8 cellular contexts compared by ENCODE assay signal in the genomic region with DNA sequence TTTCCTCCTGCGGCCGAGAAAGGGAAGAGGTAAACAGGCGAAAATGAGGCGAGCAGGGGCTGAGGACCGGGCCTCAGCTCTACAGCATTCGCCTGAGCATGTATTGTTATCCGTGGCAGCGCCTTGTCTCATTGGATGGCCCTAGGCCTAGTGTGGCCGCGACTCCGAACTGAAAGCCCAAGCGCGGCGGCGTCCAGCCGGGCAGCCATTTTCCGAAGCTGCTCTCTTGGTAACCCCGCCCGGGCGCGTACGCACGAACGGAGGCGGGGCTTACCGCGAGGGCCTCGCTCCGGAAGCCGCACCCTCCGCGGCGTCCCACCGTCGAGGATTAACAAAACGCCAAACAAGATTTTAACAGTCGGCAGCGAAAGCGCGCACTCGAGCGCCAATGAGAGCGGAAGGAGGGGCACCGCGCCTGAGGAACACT. TPM values are rescaled to one million over a fixed set of nuclear protein-coding genes. Genes with fewer than 3 reads are reported as not detected.
DNase-seq lines count a peak whose midpoint lies in the region; ATAC-seq and TF ChIP-seq lines count a peak whose summit lies in the region.

No MANE protein-coding gene starts in this region.

- no peaks in the 10 kb centered on the region for H4K20me1 ChIP-seq in neural cell (ENCODE audit: insufficient read depth)

- no peaks in the 10 kb centered on the region for H3F3A ChIP-seq in neural cell (ENCODE audit: insufficient read depth, low read length, poor library complexity, severe bottlenecking)

- H3K9me3 ChIP-seq in esophagus (ENCODE audit: control insufficient read depth in 2 of 2, insufficient read depth in 1 of 2, low read depth in 1 of 2, low read length in 1 of 2) (no peaks in the 10 kb centered on the region), neural cell (ENCODE audit: low read length) (no peaks in the 10 kb centered on the region), thoracic aorta (no peaks in the 10 kb centered on the region)

- H3K9me2 ChIP-seq in neural cell (ENCODE audit: insufficient read depth, low read length) = no peaks in the 10 kb centered on the region

- ATAC-seq in HG03571 (IDR thresholded peaks at IDR 0.05; ENCODE audit: unreplicated experiment) (peak; percentile 69), thoracic aorta (ENCODE audit: insufficient number of reproducible peaks, low FRiP score, low read depth) (no peak)

- H2AFZ ChIP-seq in neural cell (ENCODE audit: low read depth, low read length) = peak overlapping the region; percentile 91

- peaks cover 0 to 3% of the 10 kb centered on the region in 2 donors for H3K4me1 ChIP-seq in esophagus (ENCODE audit: control insufficient read depth in 2 of 2, insufficient read depth in 2 of 2, low read length in 1 of 2)
- H3K4me1 ChIP-seq in thoracic aorta (ENCODE audit: control insufficient read depth in 1 of 2, low read depth in 2 of 2) = peaks cover 13 to 36% of the 10 kb centered on the region in 2 donors

- H3K36me3 ChIP-seq in esophagus (ENCODE audit: control insufficient read depth in 2 of 2, insufficient read depth in 2 of 2, low read length in 1 of 2) = no peaks in the 10 kb centered on the region
- H3K36me3 ChIP-seq in neural cell (ENCODE audit: insufficient read depth, low read length) = no peaks in the 10 kb centered on the region
- no peaks in the 10 kb centered on the region for H3K36me3 ChIP-seq in thoracic aorta

- H3K4me3 ChIP-seq in esophagus (ENCODE audit: low read depth in 1 of 2, low read length in 2 of 2) = peak overlapping the region; percentile 82 to 96
- peak overlapping the region; percentile 90 for H3K4me3 ChIP-seq in neural cell (ENCODE audit: low read length)
- H3K4me3 ChIP-seq in thoracic aorta = peak overlapping the region; percentile 97

- DNase-seq in activated T-cell treated with anti-CD3 and anti-CD28 coated beads for 48 hours (ENCODE audit: low read depth) = peak; percentile 94
- no peak for DNase-seq in thoracic aorta (ENCODE audit: low spot score)
- DNase-seq in DMS153 (lab: John Stamatoyannopoulos, UW) = no peak
- no peak for DNase-seq in islet precursor cell

- H3K9ac ChIP-seq in neural cell (ENCODE audit: low read length) = peak overlapping the region; percentile 97

- H3K27ac ChIP-seq in esophagus (ENCODE audit: low read depth in 2 of 2, low read length in 1 of 2) (peak overlapping the region; percentile 98), neural cell (ENCODE audit: low read length) (peak overlapping the region; percentile 97), thoracic aorta (peak overlapping the region; percentile 89 to 100)

- H3K27me3 ChIP-seq in esophagus (ENCODE audit: control insufficient read depth in 1 of 2, insufficient read depth in 2 of 2, low read length in 2 of 2) = no peaks in the 10 kb centered on the region
- no peaks in the 10 kb centered on the region for H3K27me3 ChIP-seq in neural cell (ENCODE audit: insufficient read depth, low read depth, low read length)
- H3K27me3 ChIP-seq in thoracic aorta (replicated peaks; ENCODE audit: insufficient read depth) = no peaks in the 10 kb centered on the region

- H3K4me2 ChIP-seq in neural cell (ENCODE audit: low read length) = peak overlapping the region; percentile 32

- TF ChIP-seq CTCF in neural cell (IDR thresholded peaks at IDR 0.05; ENCODE audit: poor library complexity, severe bottlenecking) = no peak
- no peak for TF ChIP-seq CTCF in thoracic aorta (IDR thresholded peaks at IDR 0.05)

- peak; percentile 38 for TF ChIP-seq RAD21 in neural cell (conservative IDR thresholded peaks at IDR 0.05)

- TF ChIP-seq EP300 in neural cell (conservative IDR thresholded peaks at IDR 0.05; ENCODE audit: poor library complexity, severe bottlenecking) = peak; percentile 43

- 0% methylated on average over 45 of the region's 45 CpGs for WGBS in esophagus, 2 donors

- peak; percentile 96 for TF ChIP-seq POLR2A in GM19193 (IDR thresholded peaks at IDR 0.05; ENCODE audit: extremely low read depth, insufficient read depth, insufficient read length)

- H3K79me2 ChIP-seq in neural cell (replicated peaks; ENCODE audit: insufficient read depth, low read length) = peaks cover 32% of the 10 kb centered on the region

TF ChIP-seq in neural cell, 6 proteins besides CTCF, POLR2A, EP300 and RAD21:
- TF ChIP-seq EZH2 (IDR thresholded peaks at IDR 0.05; ENCODE audit: borderline replicate concordance, insufficient read depth, low read length, poor library complexity, severe bottlenecking) (no peak), POLR2AphosphoS5 (IDR thresholded peaks at IDR 0.05) (peak; percentile 98), TAF1 (IDR thresholded peaks at IDR 0.05; ENCODE audit: low read depth) (peak; percentile 91), SMC3 (conservative IDR thresholded peaks at IDR 0.05; ENCODE audit: poor library complexity) (peak; percentile 22), MXI1 (conservative IDR thresholded peaks at IDR 0.05; ENCODE audit: poor library complexity, severe bottlenecking) (no peak)
- TF ChIP-seq, protein P1, sequence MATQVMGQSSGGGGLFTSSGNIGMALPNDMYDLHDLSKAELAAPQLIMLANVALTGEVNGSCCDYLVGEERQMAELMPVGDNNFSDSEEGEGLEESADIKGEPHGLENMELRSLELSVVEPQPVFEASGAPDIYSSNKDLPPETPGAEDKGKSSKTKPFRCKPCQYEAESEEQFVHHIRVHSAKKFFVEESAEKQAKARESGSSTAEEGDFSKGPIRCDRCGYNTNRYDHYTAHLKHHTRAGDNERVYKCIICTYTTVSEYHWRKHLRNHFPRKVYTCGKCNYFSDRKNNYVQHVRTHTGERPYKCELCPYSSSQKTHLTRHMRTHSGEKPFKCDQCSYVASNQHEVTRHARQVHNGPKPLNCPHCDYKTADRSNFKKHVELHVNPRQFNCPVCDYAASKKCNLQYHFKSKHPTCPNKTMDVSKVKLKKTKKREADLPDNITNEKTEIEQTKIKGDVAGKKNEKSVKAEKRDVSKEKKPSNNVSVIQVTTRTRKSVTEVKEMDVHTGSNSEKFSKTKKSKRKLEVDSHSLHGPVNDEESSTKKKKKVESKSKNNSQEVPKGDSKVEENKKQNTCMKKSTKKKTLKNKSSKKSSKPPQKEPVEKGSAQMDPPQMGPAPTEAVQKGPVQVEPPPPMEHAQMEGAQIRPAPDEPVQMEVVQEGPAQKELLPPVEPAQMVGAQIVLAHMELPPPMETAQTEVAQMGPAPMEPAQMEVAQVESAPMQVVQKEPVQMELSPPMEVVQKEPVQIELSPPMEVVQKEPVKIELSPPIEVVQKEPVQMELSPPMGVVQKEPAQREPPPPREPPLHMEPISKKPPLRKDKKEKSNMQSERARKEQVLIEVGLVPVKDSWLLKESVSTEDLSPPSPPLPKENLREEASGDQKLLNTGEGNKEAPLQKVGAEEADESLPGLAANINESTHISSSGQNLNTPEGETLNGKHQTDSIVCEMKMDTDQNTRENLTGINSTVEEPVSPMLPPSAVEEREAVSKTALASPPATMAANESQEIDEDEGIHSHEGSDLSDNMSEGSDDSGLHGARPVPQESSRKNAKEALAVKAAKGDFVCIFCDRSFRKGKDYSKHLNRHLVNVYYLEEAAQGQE (IDR thresholded peaks at IDR 0.05; ENCODE audit: borderline replicate concordance) = peak; percentile 93

RNA-seq across cellular contexts. Expression of a gene that starts 0.8 kb away (rescaled TPM):
- polyA plus RNA-seq in esophagus = 10 to 100 TPM in 1 of 2 donors, 1 to 10 TPM in 1; 6.9 to 13.5 TPM
- 20.3 and 21.2 TPM in 2 replicates for polyA plus RNA-seq in neural cell
- polyA minus RNA-seq in neural cell = 29.5 and 33.9 TPM in 2 replicates
- 10 to 100 TPM; 19.8 to 27.9 TPM for total RNA-seq in thoracic aorta
